ENCODE assay signal across 8 cellular contexts in genomic region chr3:49171119-49171774, GRCh38. TPM values are rescaled to one million over a fixed set of nuclear protein-coding genes. Genes with fewer than 3 reads are reported as not detected.
DNase-seq lines count a peak whose midpoint lies in the region; ATAC-seq and TF ChIP-seq lines count a peak whose summit lies in the region.

KLHDC8B (plus strand) TSS chr3:49171598; CDS start chr3:49172770, 1,172 bp downstream.

- H3K4me1 ChIP-seq in ACC112 (ENCODE audit: control insufficient read depth, insufficient read depth, low read length, unreplicated experiment) (peaks cover 37% of the 10 kb centered on the region), ovary (ENCODE audit: insufficient read depth) (peaks cover 14% of the 10 kb centered on the region), testis (peaks cover 40% of the 10 kb centered on the region)

- H3K9ac ChIP-seq in SU-DHL-6 (ENCODE audit: low read length): peak within 1 kb of the TSS; percentile 38; the same call in 1 of the 2 replicates

- H3F3A ChIP-seq in SU-DHL-6 (ENCODE audit: insufficient read depth): no peaks in the 10 kb centered on the region

- peak within 1 kb of the TSS; percentile 65 for H3K4me2 ChIP-seq in SU-DHL-6 (ENCODE audit: low read depth, low read length, poor library complexity, severe bottlenecking)

- DNase-seq in Kasumi-1 (lab: John Stamatoyannopoulos, UW): peak; percentile 61 to 63
- peak; percentile 65 for DNase-seq in activated naive CD8-positive, alpha-beta T cell treated with anti-CD3 and anti-CD28 coated beads, Interleukin-2, amount 50 U/mL, for 16 hours (ENCODE audit: low read depth, low spot score)
- DNase-seq in Right ventricle myocardium inferior (ENCODE audit: missing footprints): peak; percentile 92
- peak; percentile 90 to 93 (median 91) for DNase-seq in ovary
- peak; percentile 91 for DNase-seq in testis

- H3K4me3 ChIP-seq in ACC112 (ENCODE audit: low read depth, low read length) (peak within 1 kb of the TSS; percentile 84), SU-DHL-6 (ENCODE audit: insufficient read depth, low read length, poor library complexity, severe bottlenecking) (peak within 1 kb of the TSS; percentile 47), ovary (peak within 1 kb of the TSS; percentile 72), testis (peak within 1 kb of the TSS; percentile 80 to 87)

- TF ChIP-seq CTCF in SU-DHL-6 (IDR thresholded peaks at IDR 0.05; ENCODE audit: insufficient read depth, low read length, poor library complexity, severe bottlenecking) (peak; percentile 98), ovary (IDR thresholded peaks at IDR 0.05) (peak; percentile 76 to 95 (median 94)), testis (IDR thresholded peaks at IDR 0.05) (peak; percentile 91 to 96 (median 95))

- H3K9me2 ChIP-seq in SU-DHL-6 (replicated peaks; ENCODE audit: insufficient read depth, low read length): no peaks in the 10 kb centered on the region

- no peaks in the 10 kb centered on the region for H3K9me3 ChIP-seq in SU-DHL-6 (ENCODE audit: insufficient read depth, low read length)
- H3K9me3 ChIP-seq in ovary: no peaks in the 10 kb centered on the region
- H3K9me3 ChIP-seq in testis: no peaks in the 10 kb centered on the region

- H3K36me3 ChIP-seq in ACC112 (ENCODE audit: insufficient read depth, low read length) (no peaks in the 10 kb centered on the region; the same call in 1 of the 2 replicates), SU-DHL-6 (ENCODE audit: low read length) (no peaks in the 10 kb centered on the region), ovary (no peaks in the 10 kb centered on the region), testis (ENCODE audit: low read depth, missing control alignments) (no peaks in the 10 kb centered on the region)

- H3K27me3 ChIP-seq in ACC112 (ENCODE audit: insufficient read depth, low read length) (no peaks in the 10 kb centered on the region), SU-DHL-6 (ENCODE audit: low read length) (no peaks in the 10 kb centered on the region), ovary (no peaks in the 10 kb centered on the region), testis (no peaks in the 10 kb centered on the region)

- peaks cover 11% of the 10 kb centered on the region for H3K79me2 ChIP-seq in ACC112 (ENCODE audit: control insufficient read depth, insufficient read depth, low read length, unreplicated experiment)
- no peaks in the 10 kb centered on the region for H3K79me2 ChIP-seq in SU-DHL-6 (ENCODE audit: insufficient read depth, low read length)

- 0 to 1% (median 0%) methylated on average over 28 to 57 of the region's 57 CpGs for WGBS in ovary, 3 donors
- WGBS in testis, 2 donors: 0 to 1% methylated on average over 27 to 57 of the region's 57 CpGs

- ATAC-seq in GM18909 (IDR thresholded peaks at IDR 0.05; ENCODE audit: poor library complexity, unreplicated experiment): peak; percentile 61
- peak; percentile 91 for ATAC-seq in Right ventricle myocardium inferior

- TF ChIP-seq EP300 in ovary (IDR thresholded peaks at IDR 0.05): no peak

- intact Hi-C loops in Right ventricle myocardium inferior (cut with DNase I): loop anchor here (1.0 to 10.0 kb wide), 7 partner anchors 46 to 296 kb away; partner anchors contain the start of genes GPX1, RHOA, TCTA and USP4
- intact Hi-C loops in ovary (cut with DNase I): loop anchor here (5.0 to 10.0 kb wide), 4 partner anchors 104 to 274 kb away; partner anchors contain the start of genes C3orf62 (in 4 of the 4) and USP4 (in 1 of the 4)
- intact Hi-C loops in testis (cut with DNase I; ENCODE audit: low total_unique reads): loop anchor here (10.0 kb wide), 1 partner anchor 284 kb away; no protein-coding TSS in a partner anchor

- TF ChIP-seq POLR2A in ovary (IDR thresholded peaks at IDR 0.05) (peak; percentile 68), testis (IDR thresholded peaks at IDR 0.05) (no peak)

- H3K27ac ChIP-seq in ACC112 (ENCODE audit: low read depth, low read length): no peak within 1 kb of the TSS
- no peak within 1 kb of the TSS for H3K27ac ChIP-seq in SU-DHL-6 (ENCODE audit: low read depth, low read length)
- peak within 1 kb of the TSS; percentile 75 to 89 for H3K27ac ChIP-seq in ovary
- H3K27ac ChIP-seq in testis: peak within 1 kb of the TSS; percentile 78 to 90

- peak within 1 kb of the TSS; percentile 90 for H2AFZ ChIP-seq in ACC112 (ENCODE audit: low read length, unreplicated experiment)
- peak within 1 kb of the TSS; percentile 86 for H2AFZ ChIP-seq in SU-DHL-6 (ENCODE audit: low read depth, low read length, severe bottlenecking)

- no peaks in the 10 kb centered on the region for H4K20me1 ChIP-seq in SU-DHL-6 (ENCODE audit: low read depth, low read length)

RNA-seq across cellular contexts. Expression of gene KLHDC8B, which starts in this region (rescaled TPM):
- 128 TPM for total RNA-seq in Right ventricle myocardium inferior
- 100 to 1,000 TPM in 5 of 7 donors, 10 to 100 TPM in 2; 67.1 to 244 (median 131) TPM for total RNA-seq in ovary
- 100 to 1,000 TPM in 1 of 2 donors, 10 to 100 TPM in 1; 84.6 to 109 TPM for polyA plus RNA-seq in ovary
- 10 to 100 TPM; 56.6 to 78.2 TPM for total RNA-seq in testis
- 55.8 TPM for polyA plus RNA-seq in testis (ENCODE audit: insufficient read depth, low read depth, low replicate concordance)

Comparison
In these comparisons a context has a peak if more than half of its experiments do, and no peak if none do; other contexts are left out.
1. H3K27ac ChIP-seq: peak in ovary (2 of 2) and testis (2 of 2); none in ACC112 (single experiment) and SU-DHL-6 (single experiment).
2. Peak in every context shown above with its lines, with median percentiles within 50 percentile points of each other: H3K4me3 ChIP-seq, DNase-seq and CTCF ChIP-seq.